Comparison of ENCODE assay signal across 8 cellular contexts in the genomic region with DNA sequence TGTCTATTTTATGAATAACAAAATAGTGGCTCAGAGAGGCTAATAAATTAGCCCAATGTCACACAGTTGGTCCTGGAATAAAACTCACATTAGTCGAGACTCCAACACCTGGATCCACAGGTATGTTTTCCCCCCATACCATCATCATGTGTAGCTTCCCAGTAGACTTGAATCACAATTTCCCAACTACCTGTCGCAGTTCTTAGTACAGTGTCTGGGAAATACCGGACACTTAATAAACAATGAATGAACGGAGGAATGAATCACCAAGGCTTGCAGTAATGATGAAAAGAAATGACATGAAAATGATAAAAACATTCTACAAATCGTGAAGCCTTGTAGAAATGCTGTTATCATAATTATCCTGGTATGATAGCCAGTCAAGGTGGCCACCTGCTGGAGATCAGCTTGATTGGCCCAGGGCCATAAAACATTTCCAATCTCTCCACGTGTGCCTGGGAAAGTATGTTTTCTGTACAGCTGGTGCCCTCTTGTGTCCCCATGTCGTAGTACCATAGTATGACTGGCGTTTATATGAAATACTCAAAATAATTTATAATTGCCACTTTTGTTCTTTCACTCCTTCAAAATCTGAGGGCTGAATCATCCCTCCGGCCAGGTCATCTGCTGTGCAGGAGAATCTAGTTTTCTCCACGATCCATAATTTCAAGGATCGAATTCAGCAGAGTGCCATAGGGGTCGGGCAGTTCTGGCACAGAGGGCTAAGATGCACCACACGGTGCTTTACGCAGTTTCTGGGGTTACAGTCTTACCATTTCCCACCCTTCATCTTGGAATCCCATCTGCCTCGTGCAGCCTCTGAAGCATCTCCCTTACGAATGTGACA.
A peak's percentile ranks its signal among the peaks of the same experiment; 100 is the strongest.
DNase-seq lines count a peak whose midpoint lies in the region; ATAC-seq and TF ChIP-seq lines count a peak whose summit lies in the region.

No MANE protein-coding gene starts in this region.

- CTCF ChIA-PET in Caco-2 (lab: Charles Lee): interaction anchor here (0.5 to 1.8 kb wide), 10 partner anchors 13 to 564 kb away, joined by 3 to 21 read pairs (median 4); no protein-coding TSS in a partner anchor

- DNase-seq in Caco-2 (peak; percentile 73 to 78), KBM-7 (peak; percentile 41), Peyer's patch (peak in 2 of 3 donors; percentile 53 to 77), fibroblast of mammary gland (ENCODE audit: low read depth) (peak; percentile 49), NOMO-1 treated with DMSO at 0.1 percent for 48 hours (lab: John Stamatoyannopoulos, UW; ENCODE audit: unreplicated experiment) (no peak), T-helper 17 cell (no peak)
- no peak for DNase-seq in stimulated activated CD4-positive, alpha-beta T cell treated with anti-CD3 and anti-CD28 coated beads, Interleukin-12 subunit alpha, Interleukin-12 subunit beta, amount 100 ng/mL, for 4 hours
- no peak for DNase-seq in activated T-cell treated with anti-CD3 and anti-CD28 coated beads, Interleukin-2, amount 50 U/mL, for 72 hours

- H3K36me3 ChIP-seq in Caco-2 (ENCODE audit: control insufficient read depth, insufficient read depth, low read length) (peaks cover 6% of the 10 kb centered on the region), Peyer's patch (no peaks in the 10 kb centered on the region)

- H3K4me1 Mint-ChIP-seq in Caco-2 (ENCODE audit: low read depth, unreplicated experiment) (no peaks in the 10 kb centered on the region), T-helper 17 cell (no peaks in the 10 kb centered on the region)
- H3K4me1 Mint-ChIP-seq in activated T-cell treated with anti-CD3 and anti-CD28 coated beads, Interleukin-2, amount 50 U/mL, for 72 hours (ENCODE audit: low read depth): no peaks in the 10 kb centered on the region

- H3K9me3 ChIP-seq in Caco-2 (no peaks in the 10 kb centered on the region), Peyer's patch (no peaks in the 10 kb centered on the region), T-helper 17 cell (ENCODE audit: control insufficient read depth, low read length, poor library complexity, severe bottlenecking) (no peaks in the 10 kb centered on the region)

- H3K27ac Mint-ChIP-seq in Caco-2 (ENCODE audit: unreplicated experiment) (no peak overlapping the region), T-helper 17 cell (no peak overlapping the region)
- no peak overlapping the region for H3K27ac Mint-ChIP-seq in activated T-cell treated with anti-CD3 and anti-CD28 coated beads, Interleukin-2, amount 50 U/mL, for 72 hours

- no peaks in the 10 kb centered on the region for H3K27me3 Mint-ChIP-seq in Caco-2 (ENCODE audit: insufficient read depth, unreplicated experiment)
- H3K27me3 Mint-ChIP-seq in activated T-cell treated with anti-CD3 and anti-CD28 coated beads, Interleukin-2, amount 50 U/mL, for 72 hours (ENCODE audit: low read depth): no peaks in the 10 kb centered on the region
- no peaks in the 10 kb centered on the region for H3K27me3 Mint-ChIP-seq in T-helper 17 cell

- H3K36me3 Mint-ChIP-seq in Caco-2 (ENCODE audit: insufficient read depth, unreplicated experiment) (peaks cover 66% of the 10 kb centered on the region), T-helper 17 cell (ENCODE audit: low read depth) (no peaks in the 10 kb centered on the region)
- no peaks in the 10 kb centered on the region for H3K36me3 Mint-ChIP-seq in activated T-cell treated with anti-CD3 and anti-CD28 coated beads, Interleukin-2, amount 50 U/mL, for 72 hours (ENCODE audit: insufficient read depth in 2 of 2)

- BruUV-seq in Caco-2 (replicated peaks; lab: Mats Ljungman, UMichigan): no TSS peak

- TF ChIP-seq CTCF in Caco-2 (IDR thresholded peaks at IDR 0.05; ENCODE audit: insufficient read depth in 1 of 2, low read depth in 1 of 2, low read length in 1 of 2, severe bottlenecking in 1 of 2, unreplicated experiment in 1 of 2): peak; percentile 73 to 77
- peak in 4 of 6 experiments; percentile 48 to 96 (median 92) for TF ChIP-seq CTCF in Peyer's patch (IDR thresholded peaks at IDR 0.05)
- TF ChIP-seq CTCF in fibroblast of mammary gland (conservative IDR thresholded peaks at IDR 0.05; ENCODE audit: control insufficient read depth, insufficient read depth, low read depth, low read length): peak; percentile 39

- H3K4me3 ChIP-seq in Caco-2 (ENCODE audit: low read depth, low read length) (no peak overlapping the region), Peyer's patch (no peak overlapping the region), fibroblast of mammary gland (ENCODE audit: control insufficient read depth, low read depth, low read length) (no peak overlapping the region)

- no peak overlapping the region for H3K27ac ChIP-seq in Peyer's patch

- no peaks in the 10 kb centered on the region for H3K27me3 ChIP-seq in Caco-2 (replicated peaks; ENCODE audit: control insufficient read depth, insufficient read depth, low read length)
- no peaks in the 10 kb centered on the region for H3K27me3 ChIP-seq in Peyer's patch

- intact Hi-C loops in Caco-2 (cut with micrococcal nuclease; ENCODE audit: unreplicated experiment): loop anchor here (1.0 kb wide), 1 partner anchor 102 kb away; no protein-coding TSS in a partner anchor

- no peak for ATAC-seq in activated T-cell treated with anti-CD3 and anti-CD28 coated beads, Interleukin-2, amount 50 U/mL, for 72 hours (replicated peaks in 1 of 2)
- no peak for ATAC-seq in T-helper 17 cell

- TF ChIP-seq POLR2A in Peyer's patch (IDR thresholded peaks at IDR 0.05): no peak

- POLR2A ChIA-PET in Caco-2 (lab: Charles Lee): interaction anchor here (0.5 kb wide), 1 partner anchor 139 kb away, joined by 3 read pairs; no protein-coding TSS in a partner anchor

- in situ Hi-C loops in KBM-7 (cut with MboI; ENCODE audit: low pct_unique_long_range_greater_than_20kb, low sequenced_read_pairs): no loop called here

- no peak overlapping the region for H3K4me3 Mint-ChIP-seq in Caco-2 (ENCODE audit: unreplicated experiment)
- H3K4me3 Mint-ChIP-seq in activated T-cell treated with anti-CD3 and anti-CD28 coated beads, Interleukin-2, amount 50 U/mL, for 72 hours: no peak overlapping the region
- H3K4me3 Mint-ChIP-seq in T-helper 17 cell: no peak overlapping the region

- no peaks in the 10 kb centered on the region; the same call in 1 of the 2 replicates for H3K4me1 ChIP-seq in Caco-2
- H3K4me1 ChIP-seq in Peyer's patch: no peaks in the 10 kb centered on the region

- no peaks in the 10 kb centered on the region for H3K9me3 Mint-ChIP-seq in Caco-2 (ENCODE audit: unreplicated experiment)
- no peaks in the 10 kb centered on the region for H3K9me3 Mint-ChIP-seq in activated T-cell treated with anti-CD3 and anti-CD28 coated beads, Interleukin-2, amount 50 U/mL, for 72 hours

Comparison
In these comparisons a context has a peak if more than half of its experiments do, and no peak if none do; other contexts are left out.
1. DNase-seq: peak in Caco-2 (2 of 2), KBM-7 (single experiment), Peyer's patch (2 of 3) and fibroblast of mammary gland (single experiment); none in NOMO-1 treated with DMSO at 0.1 percent for 48 hours (single experiment), stimulated activated CD4-positive, alpha-beta T cell treated with anti-CD3 and anti-CD28 coated beads, Interleukin-12 subunit alpha, Interleukin-12 subunit beta, amount 100 ng/mL, for 4 hours (single experiment), activated T-cell treated with anti-CD3 and anti-CD28 coated beads, Interleukin-2, amount 50 U/mL, for 72 hours (0 of 2) and T-helper 17 cell (0 of 3).
2. CTCF ChIP-seq: peak in every context shown above with its lines; median percentile 92 in Peyer's patch; 75 in Caco-2; 39 in fibroblast of mammary gland.